Comparison of ENCODE assay signal across 7 cellular contexts in genomic region chr16:77947604-77948003, GRCh38.
DNase-seq lines count a peak whose midpoint lies in the region; ATAC-seq and TF ChIP-seq lines count a peak whose summit lies in the region.
"Not testable (repeated sequence)": the region's sequence is repeated elsewhere in the genome, so short reads cannot be mapped to it uniquely, and the experiment has no call there.

No MANE protein-coding gene starts in this region.

- not testable (repeated sequence) for H3K79me1 ChIP-seq in IMR-90 (ENCODE audit: low read depth in 1 of 2, low read length in 2 of 2); mesenchymal stem cell (replicated peaks; ENCODE audit: low read length, poor library complexity, severe bottlenecking); neuronal stem cell (ENCODE audit: low read depth, low read length)

- H3K4me1 ChIP-seq in IMR-90 (ENCODE audit: control insufficient read depth, insufficient read depth, low read length); mesenchymal stem cell (ENCODE audit: control insufficient read depth, insufficient read depth, low read depth, low read length): not testable (repeated sequence)
- peaks cover 5 to 15% of the 10 kb centered on the region in 2 donors for H3K4me1 ChIP-seq in neuronal stem cell (ENCODE audit: control insufficient read depth in 2 of 2, insufficient read depth in 1 of 2, low read depth in 1 of 2, low read length in 2 of 2)

- not testable (repeated sequence) for H4K91ac ChIP-seq in IMR-90 (ENCODE audit: insufficient read depth, low read depth, low read length); mesenchymal stem cell (ENCODE audit: low read length); neuronal stem cell (ENCODE audit: low read depth, low read length, poor library complexity)

- H3K4me3 ChIP-seq in IMR-90 (ENCODE audit: insufficient read depth, low read depth, low read length); mesenchymal stem cell (ENCODE audit: insufficient read depth in 1 of 2, low read depth in 1 of 2, low read length in 2 of 2); neuronal stem cell (ENCODE audit: low read length in 2 of 2): not testable (repeated sequence)

- not testable (repeated sequence) for H2BK15ac ChIP-seq in IMR-90 (ENCODE audit: low read depth, low read length); neuronal stem cell (ENCODE audit: low read length)
- H2BK15ac ChIP-seq in mesenchymal stem cell (ENCODE audit: low read depth, poor library complexity, severe bottlenecking): peak overlapping the region; percentile 21

- H2AK5ac ChIP-seq in IMR-90 (ENCODE audit: low read depth, low read length); mesenchymal stem cell (ENCODE audit: low read length, severe bottlenecking); neuronal stem cell (ENCODE audit: low read depth, low read length): not testable (repeated sequence)

- TF ChIP-seq CTCF in IMR-90 (conservative IDR thresholded peaks at IDR 0.05; ENCODE audit: low read depth, low read length): not testable (repeated sequence)

- not testable (repeated sequence) for H4K5ac ChIP-seq in IMR-90 (ENCODE audit: low read depth, low read length)

- ATAC-seq in IMR-90 (ENCODE audit: low read depth): not testable (repeated sequence)

- not testable (repeated sequence) for H3K9me3 ChIP-seq in IMR-90 (ENCODE audit: control insufficient read depth, insufficient read depth, low read length); mesenchymal stem cell (ENCODE audit: control insufficient read depth, low read length); neuronal stem cell (replicated peaks in 1 of 2; ENCODE audit: control insufficient read depth in 2 of 2, insufficient read depth in 1 of 2, low read depth in 1 of 2, low read length in 2 of 2)

- H3K56ac ChIP-seq in IMR-90 (ENCODE audit: extremely low read depth, insufficient read depth, low read length): not testable (repeated sequence)

- not testable (repeated sequence) for H2BK120ac ChIP-seq in IMR-90 (ENCODE audit: low read depth, low read length); mesenchymal stem cell (ENCODE audit: low read depth, low read length); neuronal stem cell (ENCODE audit: low read depth, low read length)

- H3K9ac ChIP-seq in IMR-90 (ENCODE audit: low read depth, low read length); mesenchymal stem cell (ENCODE audit: low read length); neuronal stem cell (ENCODE audit: low read depth, low read length, poor library complexity): not testable (repeated sequence)

- not testable (repeated sequence) for H3K14ac ChIP-seq in IMR-90 (replicated peaks; ENCODE audit: low read depth, low read length); mesenchymal stem cell (ENCODE audit: low read length in 2 of 2); neuronal stem cell (ENCODE audit: low read length)

- not testable (repeated sequence) for H3K27me3 ChIP-seq in IMR-90 (ENCODE audit: control insufficient read depth, insufficient read depth, low read length); mesenchymal stem cell (ENCODE audit: control insufficient read depth in 1 of 2, insufficient read depth in 1 of 2, low read length in 2 of 2); neuronal stem cell (ENCODE audit: control insufficient read depth in 3 of 3, insufficient read depth in 3 of 3, low read depth in 1 of 3, low read length in 3 of 3)

- H4K20me1 ChIP-seq in IMR-90 (ENCODE audit: insufficient read depth, low read length): not testable (repeated sequence)

- not testable (repeated sequence) for H3K18ac ChIP-seq in IMR-90 (ENCODE audit: low read depth, low read length); mesenchymal stem cell (ENCODE audit: low read depth in 1 of 2, low read length in 2 of 2); neuronal stem cell (ENCODE audit: low read length)

- peak overlapping the region in 1 of 2 experiments; percentile 40 for H2BK12ac ChIP-seq in mesenchymal stem cell (ENCODE audit: low read length in 2 of 2)
- H2BK12ac ChIP-seq in neuronal stem cell (ENCODE audit: low read length): not testable (repeated sequence)

- not testable (repeated sequence) for H3K36me3 ChIP-seq in IMR-90 (ENCODE audit: control insufficient read depth, insufficient read depth, low read length); mesenchymal stem cell (ENCODE audit: control insufficient read depth in 1 of 2, insufficient read depth in 2 of 2, low read depth in 1 of 2, low read length in 2 of 2); neuronal stem cell (replicated peaks in 1 of 2; ENCODE audit: control insufficient read depth in 2 of 2, insufficient read depth in 2 of 2, low read length in 2 of 2)

- not testable (repeated sequence) for H3K27ac ChIP-seq in IMR-90 (ENCODE audit: insufficient read depth, low read length); mesenchymal stem cell (ENCODE audit: low read length, poor library complexity, severe bottlenecking)
- H3K27ac ChIP-seq in caudate nucleus (ENCODE audit: low read depth, low read length) (peak overlapping the region; percentile 67), neuronal stem cell (replicated peaks; ENCODE audit: low read length) (peak overlapping the region; percentile 4)

- intact Hi-C loops in IMR-90 (cut with micrococcal nuclease): not testable (repeated sequence)

- not testable (repeated sequence) for TF ChIP-seq RAD21 in IMR-90 (IDR thresholded peaks at IDR 0.05; ENCODE audit: low read length)

- not testable (repeated sequence) for H2BK5ac ChIP-seq in IMR-90 (ENCODE audit: low read depth, low read length, poor library complexity, severe bottlenecking); mesenchymal stem cell (ENCODE audit: low read depth, low read length, poor library complexity, severe bottlenecking); neuronal stem cell (ENCODE audit: low read length)

- H2BK20ac ChIP-seq in IMR-90 (ENCODE audit: low read depth, low read length): not testable (repeated sequence)

- H3K4me2 ChIP-seq in IMR-90 (ENCODE audit: low read depth, low read length); mesenchymal stem cell (ENCODE audit: low read length, poor library complexity, severe bottlenecking); neuronal stem cell (ENCODE audit: insufficient read depth, low read length, poor library complexity, severe bottlenecking): not testable (repeated sequence)

- CTCF ChIA-PET in IMR-90 (lab: Yijun Ruan, JAX): not testable (repeated sequence)

- BruUV-seq in IMR-90 (replicated peaks; lab: Mats Ljungman, UMichigan): not testable (repeated sequence)

- not testable (repeated sequence) for H3K9me1 ChIP-seq in IMR-90 (ENCODE audit: insufficient read depth, low read length)

- in situ Hi-C loops in IMR-90 (cut with MboI; ENCODE audit: low sequenced_read_pairs): not testable (repeated sequence)

- dilution Hi-C loops in IMR-90 (cut with HindIII; ENCODE audit: low sequenced_read_pairs, unreplicated experiment): not testable (repeated sequence)

- peak overlapping the region; percentile 37 for H2AK9ac ChIP-seq in IMR-90 (replicated peaks; ENCODE audit: low read depth, low read length, poor library complexity)

- not testable (repeated sequence) for TF ChIP-seq POLR2A in IMR-90 (IDR thresholded peaks at IDR 0.05; ENCODE audit: low read depth, low read length)

- WGBS in IMR-90 (ENCODE audit: extremely low coverage in 2 of 2, insufficient read length in 1 of 2), 2 experiments: 79% methylated on average over 3 of the region's 6 CpGs; no CpG with 5 or more reads in 1 of the 2 experiments
- WGBS in mesenchymal stem cell: 96% methylated on average over 6 of the region's 6 CpGs
- no CpG with 5 or more reads among the region's 6 CpGs for WGBS in neuronal stem cell (ENCODE audit: extremely low coverage in 2 of 2, insufficient read length in 2 of 2, insufficient replicate concordance in 1 of 2), 2 donors

- H2AFZ ChIP-seq in IMR-90 (replicated peaks; ENCODE audit: low read length, poor library complexity); neuronal stem cell (ENCODE audit: low read length): not testable (repeated sequence)
- peak overlapping the region; percentile 36 for H2AFZ ChIP-seq in mesenchymal stem cell (ENCODE audit: low read depth, low read length)

- not testable (repeated sequence) for H3K4ac ChIP-seq in IMR-90 (ENCODE audit: low read depth, low read length); mesenchymal stem cell (ENCODE audit: low read depth in 1 of 2, low read length in 2 of 2); neuronal stem cell (ENCODE audit: low read length)

- POLR2A ChIA-PET in IMR-90 (lab: Charles Lee; ENCODE audit: unreplicated experiment): interaction anchor here (0.6 kb wide), 1 partner anchor 28 kb away, joined by 4 read pairs; no protein-coding TSS in a partner anchor

- H4K8ac ChIP-seq in IMR-90 (ENCODE audit: low read depth in 2 of 2, low read length in 2 of 2); mesenchymal stem cell (ENCODE audit: low read length); neuronal stem cell (ENCODE audit: low read depth, low read length): not testable (repeated sequence)

- not testable (repeated sequence) for DNase-seq in IMR-90; caudate nucleus (lab: John Stamatoyannopoulos, UW); mesenchymal stem cell; neuronal stem cell (ENCODE audit: low spot score)
- DNase-seq in MV-4-11 (lab: John Stamatoyannopoulos, UW) (peak; percentile 94), NOMO-1 treated with dmso at 0.1 percent for 144 hours (lab: John Stamatoyannopoulos, UW; ENCODE audit: unreplicated experiment) (peak; percentile 66), SKM-1 treated with dmso at 0.1 percent for 144 hours (lab: John Stamatoyannopoulos, UW; ENCODE audit: unreplicated experiment) (peak; percentile 14)

- H3K23ac ChIP-seq in IMR-90 (ENCODE audit: low read depth, low read length); mesenchymal stem cell (ENCODE audit: low read length in 2 of 2); neuronal stem cell (ENCODE audit: low read depth, low read length, poor library complexity): not testable (repeated sequence)

TF ChIP-seq in IMR-90, 13 proteins besides CTCF, POLR2A, EP300 and RAD21:
- TF ChIP-seq CEBPB (IDR thresholded peaks at IDR 0.05; ENCODE audit: low read depth, low read length): 0 out of 2 replicates have a peak, but pooled peaks have one; percentile 3
TF ChIP-seq in IMR-90: peak in this region for 1; not testable (repeated sequence) for 12.
